8 cellular contexts compared by ENCODE assay signal in the genomic region with DNA sequence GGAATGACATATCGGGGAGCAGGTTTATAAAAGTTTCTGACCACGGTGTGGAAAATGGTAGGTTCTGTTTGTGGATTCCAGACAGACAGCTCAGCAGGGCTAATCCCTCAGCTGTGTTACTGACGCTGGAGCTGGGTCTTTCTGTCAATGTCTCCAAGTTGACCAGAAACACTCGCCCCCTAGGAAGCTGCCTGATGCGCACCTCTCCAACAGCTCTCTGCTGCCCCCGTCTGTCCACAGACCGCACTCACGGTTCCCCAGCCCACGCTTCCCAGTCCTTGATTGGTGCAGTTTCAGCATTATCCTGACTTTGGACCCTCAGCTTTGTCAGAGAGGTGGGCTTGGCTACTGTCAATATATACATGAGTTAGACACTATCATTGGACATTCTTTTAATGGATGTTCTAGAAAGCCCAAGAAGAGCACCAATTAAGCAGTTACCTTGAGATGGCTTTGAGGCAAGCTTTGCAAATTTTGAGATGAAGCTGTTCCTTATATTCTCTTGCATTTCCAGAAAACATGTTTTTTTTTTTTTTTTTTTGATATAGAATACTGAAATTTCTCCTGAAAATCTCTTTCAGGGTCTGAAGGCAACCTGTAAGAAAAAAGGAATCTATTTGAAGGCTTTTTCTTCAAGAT.
A peak's percentile ranks its signal among the peaks of the same experiment; 100 is the strongest.
DNase-seq lines count a peak whose midpoint lies in the region; ATAC-seq and TF ChIP-seq lines count a peak whose summit lies in the region.

No MANE protein-coding gene starts in this region.

- CTCF ChIA-PET in PC-3 (lab: Charles Lee) = interaction anchor here (0.5 to 1.9 kb wide), 11 partner anchors 10 to 297 kb away, joined by 3 to 21 read pairs (median 4); partner anchors contain the start of gene TBC1D5

- 15 to 35% methylated on average over 3 to 9 of the region's 9 CpGs for WGBS in testis, 2 donors

- no peak overlapping the region for H3K4me3 ChIP-seq in PC-3 (ENCODE audit: low read length)
- H3K4me3 ChIP-seq in fibroblast of pulmonary artery (replicated peaks; ENCODE audit: low read depth, low read length) = no peak overlapping the region
- no peak overlapping the region for H3K4me3 ChIP-seq in testis

- H3K36me3 ChIP-seq in PC-3 (ENCODE audit: low read depth, low read length) (no peaks in the 10 kb centered on the region), testis (ENCODE audit: low read depth, missing control alignments) (no peaks in the 10 kb centered on the region)

- H3K27ac ChIP-seq in PC-3 (ENCODE audit: low read length) (no peak overlapping the region), testis (no peak overlapping the region)

- POLR2A ChIA-PET in PC-3 (lab: Charles Lee; ENCODE audit: unreplicated experiment) = no interaction called here

- H3K9ac ChIP-seq in PC-3 (ENCODE audit: low read length) = no peak overlapping the region

- TF ChIP-seq POLR2A in testis (IDR thresholded peaks at IDR 0.05) = no peak

- ATAC-seq in GM19463 (IDR thresholded peaks at IDR 0.05; ENCODE audit: unreplicated experiment) (peak; percentile 90), HG03565 (IDR thresholded peaks at IDR 0.05; ENCODE audit: unreplicated experiment) (peak; percentile 74), PC-3 (peak; percentile 93)

- H3K27me3 ChIP-seq in PC-3 (ENCODE audit: low read length) = no peaks in the 10 kb centered on the region
- H3K27me3 ChIP-seq in testis = no peaks in the 10 kb centered on the region

- H4K20me1 ChIP-seq in PC-3 (ENCODE audit: low read length) = no peaks in the 10 kb centered on the region

- peak overlapping the region; percentile 40; the same call in 1 of the 2 replicates for H2AFZ ChIP-seq in PC-3 (ENCODE audit: low read length)

- H3K9me3 ChIP-seq in PC-3 (ENCODE audit: low read length) (no peaks in the 10 kb centered on the region), testis (no peaks in the 10 kb centered on the region)

- no peaks in the 10 kb centered on the region for H3K9me2 ChIP-seq in PC-3 (replicated peaks; ENCODE audit: low read length)

- H3K79me2 ChIP-seq in PC-3 (ENCODE audit: low read length) = no peaks in the 10 kb centered on the region

- peak; percentile 45 for DNase-seq in COLO829 (ENCODE audit: low spot score)
- peak; percentile 83 for DNase-seq in PC-3
- DNase-seq in activated T-cell treated with anti-CD3 and anti-CD28 coated beads, Interleukin-2, amount 50 U/mL, for 48 hours = peak; percentile 87 to 89
- peak; percentile 72 for DNase-seq in fibroblast of pulmonary artery (ENCODE audit: low read depth)
- peak in 52 of 56 donors; percentile 3 to 81 (median 44) for DNase-seq in nucleus accumbens (lab: John Stamatoyannopoulos, UW)
- peak; percentile 82 for DNase-seq in testis

- TF ChIP-seq CTCF in PC-3 (conservative IDR thresholded peaks at IDR 0.05; ENCODE audit: low read depth, low read length) (peak; percentile 98), fibroblast of pulmonary artery (IDR thresholded peaks at IDR 0.05; ENCODE audit: low read length, missing control alignments) (peak; percentile 99), testis (IDR thresholded peaks at IDR 0.05) (peak; percentile 65 to 87 (median 75))

- H3K4me1 ChIP-seq in PC-3 (ENCODE audit: insufficient read depth, low read length) (peaks cover 3% of the 10 kb centered on the region; the same call in 1 of the 2 replicates), testis (no peaks in the 10 kb centered on the region)

- intact Hi-C loops in PC-3 (cut with micrococcal nuclease) (loop anchor here (1.0 to 5.0 kb wide), 6 partner anchors 62 to 584 kb away; no protein-coding TSS in a partner anchor), testis (cut with DNase I; ENCODE audit: low total_unique reads) (loop anchor here (10.0 kb wide), 2 partner anchors 407 to 587 kb away; no protein-coding TSS in a partner anchor)

- H3K4me2 ChIP-seq in PC-3 (ENCODE audit: low read length) = no peak overlapping the region

- no TSS peak for BruUV-seq in PC-3 (replicated peaks; lab: Mats Ljungman, UMichigan)

- H3F3A ChIP-seq in PC-3 (ENCODE audit: low read length, unreplicated experiment) = no peaks in the 10 kb centered on the region
